Comparison of ENCODE assay signal across 9 cellular contexts in the genomic region with DNA sequence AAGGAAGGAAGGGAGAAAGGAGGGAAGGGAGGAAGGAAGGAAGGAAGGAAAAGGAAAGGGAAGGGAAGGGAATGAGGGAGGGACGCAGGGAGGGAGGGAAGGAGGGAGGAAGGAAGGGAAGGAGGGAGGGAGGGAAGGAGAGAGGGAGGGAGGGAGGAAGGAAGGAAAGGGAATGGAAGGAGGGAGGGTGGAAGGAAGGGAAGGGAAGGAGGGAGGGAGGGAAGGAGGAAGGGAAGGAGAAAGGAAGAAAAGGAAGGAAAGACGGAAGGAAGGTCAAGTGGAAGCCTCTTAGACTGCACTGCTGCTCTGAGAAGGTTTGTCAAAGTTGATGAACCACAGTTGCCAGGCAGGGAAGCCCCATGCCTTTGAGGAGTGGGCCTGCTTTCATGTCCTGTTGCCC.
"Had no signal": no experiment of that assay in that cellular context is flagged by ENCODE, and none has a peak within 500 bp of the region (broad histone marks: within the 10 kb centered on the region; RNA-seq: fewer than 3 reads in every experiment).

No MANE protein-coding gene starts in this region.

- H3K4me3 Mint-ChIP-seq: GM23338, H9, HFFc6, IgD-negative memory B cell had no signal

- FAIRE-seq: H1, H54 had no signal

- H2AFZ ChIP-seq: GM23338 had no signal

- H3K27ac Mint-ChIP-seq: GM23338, HFFc6, IgD-negative memory B cell had no signal

- H3K4me2 ChIP-seq: GM23338 had no signal

- H3K4me1 Mint-ChIP-seq: IgD-negative memory B cell had no signal

- H3K27ac ChIP-seq: HL-60 had no signal

- ATAC-seq: GM23338 had no signal

- H3K4me3 ChIP-seq: GM23338 had no signal

- H3K27me3 Mint-ChIP-seq: IgD-negative memory B cell had no signal

- DNase-seq: H9, HCEC 1CT, HFFc6, KG1 had no signal
